In the genomic region with DNA sequence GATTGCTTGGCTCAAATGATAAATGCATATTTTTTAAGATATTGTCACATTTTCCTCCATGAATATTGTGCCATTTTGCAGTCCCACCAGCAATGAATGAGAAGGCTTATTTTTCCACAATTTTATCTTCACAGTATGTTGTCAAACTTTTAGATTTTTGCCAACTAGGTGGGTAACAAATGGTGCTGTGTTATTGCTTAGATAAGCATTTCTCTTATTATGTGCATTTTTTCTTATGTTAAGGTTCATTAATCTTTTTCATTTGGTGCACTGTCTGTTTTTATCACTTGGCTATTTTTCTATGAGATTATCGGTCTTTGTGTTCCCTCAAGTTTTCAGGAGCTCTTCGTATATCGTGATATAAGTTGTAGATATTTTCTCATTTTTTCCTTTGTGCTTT, we compare ENCODE assay signal across 4 cellular contexts.
TF ChIP-seq lines count a peak whose summit lies in the region.

No MANE protein-coding gene starts in this region.

TF ChIP-seq in HepG2, 621 proteins besides CTCF, POLR2A, EP300 and RAD21:
- TF ChIP-seq NFYB (CRISPR knock-in tag; IDR thresholded peaks at IDR 0.05) (no peak), ZFP37 (CRISPR knock-in tag; IDR thresholded peaks at IDR 0.05; ENCODE audit: borderline replicate concordance) (no peak), MAFF (IDR thresholded peaks at IDR 0.05; ENCODE audit: low read depth, low read length) (peak; percentile 81), MAFK (conservative IDR thresholded peaks at IDR 0.05 in 1 of 2, IDR thresholded peaks at IDR 0.05 in 1 of 2; ENCODE audit: low read length in 2 of 2) (peak; percentile 73 to 90)
TF ChIP-seq in HepG2: peak in this region for 2.

TF ChIP-seq in A549, 52 proteins besides CTCF, POLR2A, EP300 and RAD21:
- TF ChIP-seq CBX2 (IDR thresholded peaks at IDR 0.05; ENCODE audit: borderline replicate concordance, low read depth) (no peak), HOXA7 (CRISPR knock-in tag; IDR thresholded peaks at IDR 0.05) (no peak), RCOR1 (IDR thresholded peaks at IDR 0.05; ENCODE audit: low read depth, low read length) (no peak), MAFK (IDR thresholded peaks at IDR 0.05; ENCODE audit: partially characterized antibody) (peak; percentile 63), HOXB13 (CRISPR knock-in tag; IDR thresholded peaks at IDR 0.05; ENCODE audit: low read depth) (no peak)

TF ChIP-seq in IMR-90, 13 proteins besides CTCF, POLR2A, EP300 and RAD21:
- no peak for TF ChIP-seq RCOR1 (IDR thresholded peaks at IDR 0.05; ENCODE audit: insufficient replicate concordance, low read length)
- peak; percentile 82 for TF ChIP-seq MAFK (IDR thresholded peaks at IDR 0.05; ENCODE audit: low read depth, low read length)

TF ChIP-seq in K562, 482 proteins besides CTCF, POLR2A, EP300 and RAD21:
- TF ChIP-seq TAF15 (IDR thresholded peaks at IDR 0.05; ENCODE audit: low read depth, low read length) (no peak), CBX1 (IDR thresholded peaks at IDR 0.05; ENCODE audit: low read depth) (no peak), MAFK (IDR thresholded peaks at IDR 0.05; ENCODE audit: low read length) (peak; percentile 57; the same call in 1 of the 2 replicates), HDAC1 (IDR thresholded peaks at IDR 0.05) (no peak), MCM7 (IDR thresholded peaks at IDR 0.05) (no peak), PHTF2 (CRISPR knock-in tag; IDR thresholded peaks at IDR 0.05) (no peak), MAFF (IDR thresholded peaks at IDR 0.05; ENCODE audit: low read length) (peak; percentile 39; the same call in 1 of the 2 replicates), PRMT5 (CRISPR knock-in tag; IDR thresholded peaks at IDR 0.05) (no peak), PTTG1 (tag; IDR thresholded peaks at IDR 0.05; ENCODE audit: low read depth) (no peak), ZNF316 (IDR thresholded peaks at IDR 0.05) (peak; percentile 68; the same call in 1 of the 2 replicates), C11orf30 (IDR thresholded peaks at IDR 0.05; ENCODE audit: low read depth) (peak; percentile 55; the same call in 1 of the 2 replicates), ADNP (tag; IDR thresholded peaks at IDR 0.05) (no peak)
- TF ChIP-seq, protein P1, sequence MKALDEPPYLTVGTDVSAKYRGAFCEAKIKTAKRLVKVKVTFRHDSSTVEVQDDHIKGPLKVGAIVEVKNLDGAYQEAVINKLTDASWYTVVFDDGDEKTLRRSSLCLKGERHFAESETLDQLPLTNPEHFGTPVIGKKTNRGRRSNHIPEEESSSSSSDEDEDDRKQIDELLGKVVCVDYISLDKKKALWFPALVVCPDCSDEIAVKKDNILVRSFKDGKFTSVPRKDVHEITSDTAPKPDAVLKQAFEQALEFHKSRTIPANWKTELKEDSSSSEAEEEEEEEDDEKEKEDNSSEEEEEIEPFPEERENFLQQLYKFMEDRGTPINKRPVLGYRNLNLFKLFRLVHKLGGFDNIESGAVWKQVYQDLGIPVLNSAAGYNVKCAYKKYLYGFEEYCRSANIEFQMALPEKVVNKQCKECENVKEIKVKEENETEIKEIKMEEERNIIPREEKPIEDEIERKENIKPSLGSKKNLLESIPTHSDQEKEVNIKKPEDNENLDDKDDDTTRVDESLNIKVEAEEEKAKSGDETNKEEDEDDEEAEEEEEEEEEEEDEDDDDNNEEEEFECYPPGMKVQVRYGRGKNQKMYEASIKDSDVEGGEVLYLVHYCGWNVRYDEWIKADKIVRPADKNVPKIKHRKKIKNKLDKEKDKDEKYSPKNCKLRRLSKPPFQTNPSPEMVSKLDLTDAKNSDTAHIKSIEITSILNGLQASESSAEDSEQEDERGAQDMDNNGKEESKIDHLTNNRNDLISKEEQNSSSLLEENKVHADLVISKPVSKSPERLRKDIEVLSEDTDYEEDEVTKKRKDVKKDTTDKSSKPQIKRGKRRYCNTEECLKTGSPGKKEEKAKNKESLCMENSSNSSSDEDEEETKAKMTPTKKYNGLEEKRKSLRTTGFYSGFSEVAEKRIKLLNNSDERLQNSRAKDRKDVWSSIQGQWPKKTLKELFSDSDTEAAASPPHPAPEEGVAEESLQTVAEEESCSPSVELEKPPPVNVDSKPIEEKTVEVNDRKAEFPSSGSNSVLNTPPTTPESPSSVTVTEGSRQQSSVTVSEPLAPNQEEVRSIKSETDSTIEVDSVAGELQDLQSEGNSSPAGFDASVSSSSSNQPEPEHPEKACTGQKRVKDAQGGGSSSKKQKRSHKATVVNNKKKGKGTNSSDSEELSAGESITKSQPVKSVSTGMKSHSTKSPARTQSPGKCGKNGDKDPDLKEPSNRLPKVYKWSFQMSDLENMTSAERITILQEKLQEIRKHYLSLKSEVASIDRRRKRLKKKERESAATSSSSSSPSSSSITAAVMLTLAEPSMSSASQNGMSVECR (CRISPR knock-in tag; IDR thresholded peaks at IDR 0.05): no peak
- TF ChIP-seq, protein P2, sequence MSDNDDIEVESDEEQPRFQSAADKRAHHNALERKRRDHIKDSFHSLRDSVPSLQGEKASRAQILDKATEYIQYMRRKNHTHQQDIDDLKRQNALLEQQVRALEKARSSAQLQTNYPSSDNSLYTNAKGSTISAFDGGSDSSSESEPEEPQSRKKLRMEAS (CRISPR knock-in tag; IDR thresholded peaks at IDR 0.05): no peak
- TF ChIP-seq, protein P3, sequence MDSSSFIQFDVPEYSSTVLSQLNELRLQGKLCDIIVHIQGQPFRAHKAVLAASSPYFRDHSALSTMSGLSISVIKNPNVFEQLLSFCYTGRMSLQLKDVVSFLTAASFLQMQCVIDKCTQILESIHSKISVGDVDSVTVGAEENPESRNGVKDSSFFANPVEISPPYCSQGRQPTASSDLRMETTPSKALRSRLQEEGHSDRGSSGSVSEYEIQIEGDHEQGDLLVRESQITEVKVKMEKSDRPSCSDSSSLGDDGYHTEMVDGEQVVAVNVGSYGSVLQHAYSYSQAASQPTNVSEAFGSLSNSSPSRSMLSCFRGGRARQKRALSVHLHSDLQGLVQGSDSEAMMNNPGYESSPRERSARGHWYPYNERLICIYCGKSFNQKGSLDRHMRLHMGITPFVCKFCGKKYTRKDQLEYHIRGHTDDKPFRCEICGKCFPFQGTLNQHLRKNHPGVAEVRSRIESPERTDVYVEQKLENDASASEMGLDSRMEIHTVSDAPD (CRISPR knock-in tag; IDR thresholded peaks at IDR 0.05): no peak
- TF ChIP-seq, protein P4, sequence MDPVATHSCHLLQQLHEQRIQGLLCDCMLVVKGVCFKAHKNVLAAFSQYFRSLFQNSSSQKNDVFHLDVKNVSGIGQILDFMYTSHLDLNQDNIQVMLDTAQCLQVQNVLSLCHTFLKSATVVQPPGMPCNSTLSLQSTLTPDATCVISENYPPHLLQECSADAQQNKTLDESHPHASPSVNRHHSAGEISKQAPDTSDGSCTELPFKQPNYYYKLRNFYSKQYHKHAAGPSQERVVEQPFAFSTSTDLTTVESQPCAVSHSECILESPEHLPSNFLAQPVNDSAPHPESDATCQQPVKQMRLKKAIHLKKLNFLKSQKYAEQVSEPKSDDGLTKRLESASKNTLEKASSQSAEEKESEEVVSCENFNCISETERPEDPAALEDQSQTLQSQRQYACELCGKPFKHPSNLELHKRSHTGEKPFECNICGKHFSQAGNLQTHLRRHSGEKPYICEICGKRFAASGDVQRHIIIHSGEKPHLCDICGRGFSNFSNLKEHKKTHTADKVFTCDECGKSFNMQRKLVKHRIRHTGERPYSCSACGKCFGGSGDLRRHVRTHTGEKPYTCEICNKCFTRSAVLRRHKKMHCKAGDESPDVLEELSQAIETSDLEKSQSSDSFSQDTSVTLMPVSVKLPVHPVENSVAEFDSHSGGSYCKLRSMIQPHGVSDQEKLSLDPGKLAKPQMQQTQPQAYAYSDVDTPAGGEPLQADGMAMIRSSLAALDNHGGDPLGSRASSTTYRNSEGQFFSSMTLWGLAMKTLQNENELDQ (CRISPR knock-in tag; IDR thresholded peaks at IDR 0.05; ENCODE audit: borderline replicate concordance): no peak
- TF ChIP-seq, protein P5, sequence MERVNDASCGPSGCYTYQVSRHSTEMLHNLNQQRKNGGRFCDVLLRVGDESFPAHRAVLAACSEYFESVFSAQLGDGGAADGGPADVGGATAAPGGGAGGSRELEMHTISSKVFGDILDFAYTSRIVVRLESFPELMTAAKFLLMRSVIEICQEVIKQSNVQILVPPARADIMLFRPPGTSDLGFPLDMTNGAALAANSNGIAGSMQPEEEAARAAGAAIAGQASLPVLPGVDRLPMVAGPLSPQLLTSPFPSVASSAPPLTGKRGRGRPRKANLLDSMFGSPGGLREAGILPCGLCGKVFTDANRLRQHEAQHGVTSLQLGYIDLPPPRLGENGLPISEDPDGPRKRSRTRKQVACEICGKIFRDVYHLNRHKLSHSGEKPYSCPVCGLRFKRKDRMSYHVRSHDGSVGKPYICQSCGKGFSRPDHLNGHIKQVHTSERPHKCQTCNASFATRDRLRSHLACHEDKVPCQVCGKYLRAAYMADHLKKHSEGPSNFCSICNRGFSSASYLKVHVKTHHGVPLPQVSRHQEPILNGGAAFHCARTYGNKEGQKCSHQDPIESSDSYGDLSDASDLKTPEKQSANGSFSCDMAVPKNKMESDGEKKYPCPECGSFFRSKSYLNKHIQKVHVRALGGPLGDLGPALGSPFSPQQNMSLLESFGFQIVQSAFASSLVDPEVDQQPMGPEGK (CRISPR knock-in tag; IDR thresholded peaks at IDR 0.05; ENCODE audit: borderline replicate concordance): no peak
